In genomic region chr20:3174442-3175263, GRCh38 we compare ENCODE assay signal across 8 cellular contexts. TPM values are rescaled to one million over a fixed set of nuclear protein-coding genes. Genes with fewer than 3 reads are reported as not detected.
DNase-seq lines count a peak whose midpoint lies in the region; ATAC-seq and TF ChIP-seq lines count a peak whose summit lies in the region.

No MANE protein-coding gene starts in this region.

- H3K4me2 ChIP-seq in DND-41 (ENCODE audit: insufficient read depth, low read length): peak overlapping the region; percentile 81

- peaks cover 27% of the 10 kb centered on the region for H3K4me1 Mint-ChIP-seq in nephron progenitor cell

- no peak overlapping the region for H3K27ac Mint-ChIP-seq in nephron progenitor cell

- ATAC-seq in DND-41 (ENCODE audit: insufficient read depth, low read depth) (no peak; the same call in 2 of the 3 replicates), GM21423 (IDR thresholded peaks at IDR 0.05; ENCODE audit: unreplicated experiment) (no peak), HG02678 (IDR thresholded peaks at IDR 0.05; ENCODE audit: unreplicated experiment) (no peak)

- H3K9ac ChIP-seq in DND-41 (ENCODE audit: low read depth, low read length): peak overlapping the region; percentile 55

- DNase-seq in DND-41 (no peak), NCI-H82 (lab: John Stamatoyannopoulos, UW) (peak; percentile 80), dorsolateral prefrontal cortex (peak in 1 of 10 donors; percentile 41), nephron progenitor cell (no peak), hepatic stellate cell (ENCODE audit: low spot score) (no peak)
- DNase-seq in activated CD4-positive, alpha-beta T cell treated with anti-CD3 and anti-CD28 coated beads, Interleukin-2, amount 50 U/mL, for 1 hour: no peak

- H3K36me3 ChIP-seq in DND-41 (ENCODE audit: insufficient read depth, low read length): no peaks in the 10 kb centered on the region

- no peaks in the 10 kb centered on the region for H3K79me2 ChIP-seq in DND-41 (ENCODE audit: insufficient read depth, low read length)

- peak overlapping the region; percentile 63 for H2AFZ ChIP-seq in DND-41 (ENCODE audit: low read depth, low read length)

- no peak overlapping the region for H3K27ac ChIP-seq in DND-41 (ENCODE audit: low read length)
- H3K27ac ChIP-seq in dorsolateral prefrontal cortex: peak overlapping the region in 57 of 59 donors; percentile 5 to 96 (median 85)

- H3K36me3 Mint-ChIP-seq in nephron progenitor cell (ENCODE audit: low read depth): no peaks in the 10 kb centered on the region

- H3K9me3 Mint-ChIP-seq in nephron progenitor cell: no peaks in the 10 kb centered on the region

- peaks cover 13% of the 10 kb centered on the region for H3K27me3 ChIP-seq in DND-41 (ENCODE audit: insufficient read depth, low read length, poor library complexity)
- no peaks in the 10 kb centered on the region for H3K27me3 ChIP-seq in dorsolateral prefrontal cortex

- intact Hi-C loops in dorsolateral prefrontal cortex (cut with DNase I): no loop called here

- H3K27me3 Mint-ChIP-seq in nephron progenitor cell (ENCODE audit: low read depth, poor library complexity): peaks cover 29% of the 10 kb centered on the region

- peak overlapping the region; percentile 91 for H3K4me3 Mint-ChIP-seq in nephron progenitor cell

- H3K4me3 ChIP-seq in DND-41 (ENCODE audit: low read depth in 1 of 2, low read length in 2 of 2) (peak overlapping the region in 1 of 2 experiments; percentile 68; a peak in 3 of 4 replicates), dorsolateral prefrontal cortex (peak overlapping the region; percentile 68 to 100 (median 93))

- H3K9me3 ChIP-seq in DND-41 (ENCODE audit: insufficient read depth, low read length, severe bottlenecking): no peaks in the 10 kb centered on the region

- H4K20me1 ChIP-seq in DND-41 (ENCODE audit: insufficient read depth, low read length): peaks cover 8% of the 10 kb centered on the region

- H3K4me1 ChIP-seq in DND-41 (ENCODE audit: insufficient read depth, low read length): peaks cover 18% of the 10 kb centered on the region

- TF ChIP-seq CTCF in DND-41 (IDR thresholded peaks at IDR 0.05; ENCODE audit: borderline replicate concordance, extremely low read depth, low read length, poor library complexity, severe bottlenecking) (no peak), dorsolateral prefrontal cortex (IDR thresholded peaks at IDR 0.05 in 54 of 56, conservative IDR thresholded peaks at IDR 0.05 in 2 of 56; ENCODE audit: low read depth in 1 of 56, partially characterized antibody in 56 of 56) (no peak), nephron progenitor cell (IDR thresholded peaks at IDR 0.05) (no peak)

RNA-seq across cellular contexts. Expression of gene LZTS3, which starts 1.3 kb away (rescaled TPM):
- total RNA-seq in dorsolateral prefrontal cortex: 100 to 1,000 TPM in 117 of 120 experiments, 10 to 100 TPM in 3; 55.7 to 232 (median 165) TPM

RNA-seq across cellular contexts. Expression of gene FASTKD5, which starts 15.0 kb away (rescaled TPM):
- total RNA-seq in dorsolateral prefrontal cortex: 10 to 100 TPM; 10.4 to 25.9 (median 18.3) TPM

RNA-seq across cellular contexts. Expression of gene UBOX5, which starts 15.0 kb away (rescaled TPM):
- 10 to 100 TPM in 52 of 120 experiments, 1 to 10 TPM in 68; 6.1 to 13.0 (median 9.5) TPM for total RNA-seq in dorsolateral prefrontal cortex

RNA-seq across cellular contexts. Expression of gene DDRGK1, which starts 29.8 kb away (rescaled TPM):
- total RNA-seq in dorsolateral prefrontal cortex: 100 to 1,000 TPM in 119 of 120 experiments, 10 to 100 TPM in 1; 98.5 to 184 (median 132) TPM

RNA-seq across cellular contexts. Expression of gene ITPA, which starts 34.6 kb away (rescaled TPM):
- 10 to 100 TPM; 18.3 to 51.4 (median 33.9) TPM for total RNA-seq in dorsolateral prefrontal cortex
